ENCODE assay signal across 1 cellular context in genomic region chr9:19372576-19372975, GRCh38.
TF ChIP-seq lines count a peak whose summit lies in the region.

No MANE protein-coding gene starts in this region.

TF ChIP-seq in endothelial cell of umbilical vein, 7 proteins besides CTCF, POLR2A, EP300 and RAD21:
- TF ChIP-seq FOS (IDR thresholded peaks at IDR 0.05; ENCODE audit: borderline replicate concordance, insufficient read depth, low read length), result no peak
- TF ChIP-seq MAX (IDR thresholded peaks at IDR 0.05; ENCODE audit: insufficient read depth, insufficient read length), result no peak
